In the genomic region with DNA sequence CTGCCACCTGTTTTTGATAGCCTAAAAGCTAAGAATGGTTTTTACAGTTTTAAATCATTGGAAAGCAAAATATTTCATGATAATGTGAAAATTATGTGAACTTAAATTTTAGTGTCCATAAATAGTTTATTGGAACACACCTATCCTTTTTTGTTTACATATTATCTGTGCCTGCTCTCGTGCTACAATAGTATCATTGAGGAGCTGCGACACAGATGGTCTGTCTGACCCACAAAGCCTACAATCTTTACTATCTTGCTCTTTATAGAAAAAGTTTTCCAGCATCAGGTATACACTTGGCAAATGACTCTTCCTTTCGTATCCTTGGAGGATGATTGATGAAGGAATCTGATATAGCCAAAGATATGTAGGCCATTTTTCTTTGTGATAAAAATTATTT, we compare ENCODE assay signal across 23 cellular contexts.
"Had no signal": no experiment of that assay in that cellular context is flagged by ENCODE, and none has a peak within 500 bp of the region (broad histone marks: within the 10 kb centered on the region; RNA-seq: fewer than 3 reads in every experiment).

No MANE protein-coding gene starts in this region.

- H3K4me1 ChIP-seq: lower lobe of right lung, parathyroid adenoma, right lobe of liver, testis, tibial artery had no signal

- H3K4me3 ChIP-seq: lower lobe of right lung, right lobe of liver, testis, tibial artery had no signal

- H3K27me3 Mint-ChIP-seq: dendritic cell treated with granulocyte-macrophage colony-stimulating factor and Interleukin-4, amounts not matched to agents 40 ng/mL and 50 ng/mL, for 4 days; progenitor cell of endocrine pancreas; type B pancreatic cell had no signal

- H3K27ac ChIP-seq: lower lobe of right lung, parathyroid adenoma, right lobe of liver, testis, tibial artery had no signal

- ATAC-seq: left ventricle myocardium superior, lower lobe of right lung, natural killer cell, right lobe of liver had no signal

- H3K9me3 Mint-ChIP-seq: dendritic cell treated with granulocyte-macrophage colony-stimulating factor and Interleukin-4, amounts not matched to agents 40 ng/mL and 50 ng/mL, for 4 days; immature natural killer cell; natural killer cell; neural crest cell; type B pancreatic cell had no signal

- H3K4me3 Mint-ChIP-seq: dendritic cell treated with granulocyte-macrophage colony-stimulating factor and Interleukin-4, amounts not matched to agents 40 ng/mL and 50 ng/mL, for 4 days; immature natural killer cell; natural killer cell; neural crest cell; type B pancreatic cell had no signal

- H3K27me3 ChIP-seq: right lobe of liver, testis, tibial artery had no signal

- H3K4me1 Mint-ChIP-seq: natural killer cell had no signal

- H3K27ac Mint-ChIP-seq: dendritic cell treated with granulocyte-macrophage colony-stimulating factor and Interleukin-4, amounts not matched to agents 40 ng/mL and 50 ng/mL, for 4 days; immature natural killer cell; natural killer cell; type B pancreatic cell had no signal

- H3K9me3 ChIP-seq: lower lobe of right lung, right lobe of liver, testis, tibial artery had no signal

- DNase-seq: cerebellar nuclear complex; effector memory CD4-positive, alpha-beta T cell; hypothalamus; immature natural killer cell; islet precursor cell; kidney glomerular epithelial cell; left ventricle myocardium superior; lower lobe of right lung; natural killer cell; right lobe of liver; small intestine; stimulated activated CD4-positive, alpha-beta T cell treated with anti-CD3 and anti-CD28 coated beads, Interleukin-1b, Interleukin-23, amount 100 ng/mL, for 48 hours; stimulated activated CD4-positive, alpha-beta T cell treated with anti-CD3 and anti-CD28 coated beads, Interleukin-4, amount 100 ng/mL, for 1 hour; stimulated activated CD8-positive, alpha-beta memory T cell treated with anti-CD3 and anti-CD28 coated beads, Interleukin-4, amount 100 ng/mL, for 48 hours; stimulated activated naive CD4-positive, alpha-beta T cell; substantia nigra; testis; tibial artery had no signal
